In the genomic region with DNA sequence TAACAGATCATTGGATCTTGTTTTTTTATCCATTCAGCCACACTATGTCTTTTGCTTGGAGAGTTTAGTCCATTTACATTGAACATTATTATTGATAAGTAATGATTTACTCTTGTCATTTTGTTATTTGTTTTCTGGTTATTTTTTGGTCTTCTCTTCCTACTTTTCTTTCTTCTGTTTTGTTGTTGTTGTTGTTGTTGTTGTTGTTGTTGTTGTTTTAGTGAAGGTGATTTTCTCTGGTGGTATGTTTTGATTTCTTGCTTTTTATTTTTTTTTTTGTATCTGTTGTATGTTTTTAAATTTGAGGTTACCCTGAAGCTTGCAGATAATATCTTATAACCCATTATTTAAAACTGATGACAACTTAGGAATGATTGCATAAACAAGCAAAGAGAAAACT, we compare ENCODE assay signal across 23 cellular contexts.
"Had no signal": no experiment of that assay in that cellular context is flagged by ENCODE, and none has a peak within 500 bp of the region (broad histone marks: within the 10 kb centered on the region; RNA-seq: fewer than 3 reads in every experiment).

No MANE protein-coding gene starts in this region.

- H2AFZ ChIP-seq: parathyroid adenoma had no signal

- H3K79me2 ChIP-seq: parathyroid adenoma had no signal

- H3K9me3 ChIP-seq: colonic mucosa had no signal

- H3K36me3 ChIP-seq: colonic mucosa had no signal

- H3K27ac Mint-ChIP-seq: mesothelial cell of epicardium; natural killer cell treated with Interleukin-12 subunit alpha and Interleukin-12 subunit beta and Interleukin-15 and Interleukin-18, amount 100 ng/mL, for 72 hours had no signal

- H3K27me3 ChIP-seq: colonic mucosa, heart left ventricle, spleen, stomach, transverse colon had no signal

- H3K9ac ChIP-seq: parathyroid adenoma had no signal

- DNase-seq: colonic mucosa; effector CD4-positive, alpha-beta T cell; endodermal cell; foreskin melanocyte; heart left ventricle; hippocampal formation; kidney glomerular epithelial cell; occipital lobe; psoas muscle; retina; spleen; stimulated activated CD4-positive, alpha-beta T cell treated with anti-CD3 and anti-CD28 coated beads, Interleukin-15, amount 100 ng/mL, for 24 hours; stimulated activated CD4-positive, alpha-beta T cell treated with anti-CD3 and anti-CD28 coated beads, Interleukin-1b, Interleukin-23, amount 100 ng/mL, for 48 hours; stimulated activated CD4-positive, alpha-beta T cell treated with anti-CD3 and anti-CD28 coated beads, Interleukin-4, amount 100 ng/mL, for 24 hours; stimulated activated naive CD4-positive, alpha-beta T cell; stomach; substantia nigra; transverse colon had no signal

- H3K4me1 Mint-ChIP-seq: mesothelial cell of epicardium had no signal

- H3K4me3 ChIP-seq: colonic mucosa, heart left ventricle, psoas muscle, spleen, stomach, thoracic aorta, transverse colon had no signal

- H3K4me3 Mint-ChIP-seq: endodermal cell; mesothelial cell of epicardium; natural killer cell treated with Interleukin-12 subunit alpha and Interleukin-12 subunit beta and Interleukin-15 and Interleukin-18, amount 100 ng/mL, for 72 hours had no signal

- ATAC-seq: heart left ventricle; natural killer cell treated with Interleukin-12 subunit alpha and Interleukin-12 subunit beta and Interleukin-15 and Interleukin-18, amount 100 ng/mL, for 72 hours; psoas muscle; sciatic nerve had no signal

- H3K27ac ChIP-seq: colonic mucosa, heart left ventricle, parathyroid adenoma, psoas muscle, spleen, stomach, thoracic aorta, transverse colon had no signal

- H3K27me3 Mint-ChIP-seq: natural killer cell treated with Interleukin-12 subunit alpha and Interleukin-12 subunit beta and Interleukin-15 and Interleukin-18, amount 100 ng/mL, for 72 hours had no signal

- H3K4me1 ChIP-seq: colonic mucosa, parathyroid adenoma, psoas muscle, stomach, transverse colon had no signal
